ENCODE assay signal across 1 cellular context in the genomic region with DNA sequence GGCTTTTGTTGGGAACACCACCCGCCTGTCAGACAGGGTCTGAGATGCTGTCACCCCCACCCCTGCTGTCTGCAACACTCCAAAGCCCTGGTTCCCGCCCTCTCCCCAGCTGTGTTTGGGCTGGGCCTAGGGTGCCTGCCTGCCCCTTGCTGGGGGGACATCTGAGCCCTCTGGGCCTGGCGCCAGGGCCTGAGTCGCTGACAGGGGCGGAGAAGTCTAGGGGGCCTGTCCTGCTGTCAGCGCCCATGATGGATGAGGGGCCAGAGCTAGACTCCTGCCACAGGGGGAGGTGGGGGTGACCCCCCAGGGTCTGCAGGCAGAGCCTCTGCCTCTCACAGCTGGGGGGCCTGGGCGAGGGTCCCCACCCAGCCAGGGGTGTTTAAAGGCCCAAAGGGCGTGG.
TF ChIP-seq lines count a peak whose summit lies in the region.

No MANE protein-coding gene starts in this region.

TF ChIP-seq in HEK293, 187 proteins besides CTCF, POLR2A, EP300 and RAD21 (continued from another document):
- TF ChIP-seq, protein P1, sequence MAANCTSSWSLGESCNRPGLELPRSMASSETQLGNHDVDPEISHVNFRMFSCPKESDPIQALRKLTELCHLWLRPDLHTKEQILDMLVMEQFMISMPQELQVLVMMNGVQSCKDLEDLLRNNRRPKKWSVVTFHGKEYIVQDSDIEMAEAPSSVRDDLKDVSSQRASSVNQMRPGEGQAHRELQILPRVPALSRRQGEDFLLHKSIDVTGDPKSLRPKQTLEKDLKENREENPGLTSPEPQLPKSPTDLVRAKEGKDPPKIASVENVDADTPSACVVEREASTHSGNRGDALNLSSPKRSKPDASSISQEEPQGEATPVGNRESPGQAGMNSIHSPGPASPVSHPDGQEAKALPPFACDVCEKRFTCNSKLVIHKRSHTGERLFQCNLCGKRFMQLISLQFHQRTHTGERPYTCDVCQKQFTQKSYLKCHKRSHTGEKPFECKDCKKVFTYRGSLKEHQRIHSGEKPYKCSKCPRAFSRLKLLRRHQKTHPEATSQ (tag by site-specific recombination; IDR thresholded peaks at IDR 0.05), result no peak
- TF ChIP-seq ZNF654 (tag by site-specific recombination; IDR thresholded peaks at IDR 0.05; ENCODE audit: low read depth), result no peak
- no peak for TF ChIP-seq ZNF155 (tag by site-specific recombination; IDR thresholded peaks at IDR 0.05)
- TF ChIP-seq SALL2 (tag by site-specific recombination; IDR thresholded peaks at IDR 0.05; ENCODE audit: borderline replicate concordance), result no peak
- TF ChIP-seq, protein P2, sequence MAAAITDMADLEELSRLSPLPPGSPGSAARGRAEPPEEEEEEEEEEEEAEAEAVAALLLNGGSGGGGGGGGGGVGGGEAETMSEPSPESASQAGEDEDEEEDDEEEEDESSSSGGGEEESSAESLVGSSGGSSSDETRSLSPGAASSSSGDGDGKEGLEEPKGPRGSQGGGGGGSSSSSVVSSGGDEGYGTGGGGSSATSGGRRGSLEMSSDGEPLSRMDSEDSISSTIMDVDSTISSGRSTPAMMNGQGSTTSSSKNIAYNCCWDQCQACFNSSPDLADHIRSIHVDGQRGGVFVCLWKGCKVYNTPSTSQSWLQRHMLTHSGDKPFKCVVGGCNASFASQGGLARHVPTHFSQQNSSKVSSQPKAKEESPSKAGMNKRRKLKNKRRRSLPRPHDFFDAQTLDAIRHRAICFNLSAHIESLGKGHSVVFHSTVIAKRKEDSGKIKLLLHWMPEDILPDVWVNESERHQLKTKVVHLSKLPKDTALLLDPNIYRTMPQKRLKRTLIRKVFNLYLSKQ (tag by site-specific recombination; IDR thresholded peaks at IDR 0.05; ENCODE audit: borderline replicate concordance), result no peak
- no peak for TF ChIP-seq WT1 (tag by site-specific recombination; IDR thresholded peaks at IDR 0.05)
- TF ChIP-seq, protein P3, sequence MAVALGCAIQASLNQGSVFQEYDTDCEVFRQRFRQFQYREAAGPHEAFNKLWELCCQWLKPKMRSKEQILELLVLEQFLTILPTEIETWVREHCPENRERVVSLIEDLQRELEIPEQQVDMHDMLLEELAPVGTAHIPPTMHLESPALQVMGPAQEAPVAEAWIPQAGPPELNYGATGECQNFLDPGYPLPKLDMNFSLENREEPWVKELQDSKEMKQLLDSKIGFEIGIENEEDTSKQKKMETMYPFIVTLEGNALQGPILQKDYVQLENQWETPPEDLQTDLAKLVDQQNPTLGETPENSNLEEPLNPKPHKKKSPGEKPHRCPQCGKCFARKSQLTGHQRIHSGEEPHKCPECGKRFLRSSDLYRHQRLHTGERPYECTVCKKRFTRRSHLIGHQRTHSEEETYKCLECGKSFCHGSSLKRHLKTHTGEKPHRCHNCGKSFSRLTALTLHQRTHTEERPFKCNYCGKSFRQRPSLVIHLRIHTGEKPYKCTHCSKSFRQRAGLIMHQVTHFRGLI (tag by site-specific recombination; IDR thresholded peaks at IDR 0.05), result no peak
- peak; percentile 54; the same call in 1 of the 2 replicates for TF ChIP-seq ZBTB48 (tag by site-specific recombination; IDR thresholded peaks at IDR 0.05)
- TF ChIP-seq ZFP69B (tag by site-specific recombination; IDR thresholded peaks at IDR 0.05), result no peak
- TF ChIP-seq, protein P4, sequence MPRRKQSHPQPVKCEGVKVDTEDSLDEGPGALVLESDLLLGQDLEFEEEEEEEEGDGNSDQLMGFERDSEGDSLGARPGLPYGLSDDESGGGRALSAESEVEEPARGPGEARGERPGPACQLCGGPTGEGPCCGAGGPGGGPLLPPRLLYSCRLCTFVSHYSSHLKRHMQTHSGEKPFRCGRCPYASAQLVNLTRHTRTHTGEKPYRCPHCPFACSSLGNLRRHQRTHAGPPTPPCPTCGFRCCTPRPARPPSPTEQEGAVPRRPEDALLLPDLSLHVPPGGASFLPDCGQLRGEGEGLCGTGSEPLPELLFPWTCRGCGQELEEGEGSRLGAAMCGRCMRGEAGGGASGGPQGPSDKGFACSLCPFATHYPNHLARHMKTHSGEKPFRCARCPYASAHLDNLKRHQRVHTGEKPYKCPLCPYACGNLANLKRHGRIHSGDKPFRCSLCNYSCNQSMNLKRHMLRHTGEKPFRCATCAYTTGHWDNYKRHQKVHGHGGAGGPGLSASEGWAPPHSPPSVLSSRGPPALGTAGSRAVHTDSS (tag by site-specific recombination; IDR thresholded peaks at IDR 0.05), result no peak
- TF ChIP-seq OVOL3 (tag by site-specific recombination; IDR thresholded peaks at IDR 0.05), result no peak
- TF ChIP-seq GFI1B (tag by site-specific recombination; IDR thresholded peaks at IDR 0.05), result no peak
- no peak for TF ChIP-seq ZNF433 (tag by site-specific recombination; IDR thresholded peaks at IDR 0.05; ENCODE audit: low read depth)
- TF ChIP-seq EGR2 (tag by site-specific recombination; IDR thresholded peaks at IDR 0.05; ENCODE audit: low read depth), result 0 out of 2 replicates have a peak, but pooled peaks have one; percentile 21
- no peak for TF ChIP-seq ZNF292 (tag by site-specific recombination; IDR thresholded peaks at IDR 0.05; ENCODE audit: borderline replicate concordance, low read depth)
- TF ChIP-seq ZNF366 (tag by site-specific recombination; conservative IDR thresholded peaks at IDR 0.05), result no peak
- TF ChIP-seq ZNF701 (tag by site-specific recombination; IDR thresholded peaks at IDR 0.05), result no peak
- TF ChIP-seq, protein P5, sequence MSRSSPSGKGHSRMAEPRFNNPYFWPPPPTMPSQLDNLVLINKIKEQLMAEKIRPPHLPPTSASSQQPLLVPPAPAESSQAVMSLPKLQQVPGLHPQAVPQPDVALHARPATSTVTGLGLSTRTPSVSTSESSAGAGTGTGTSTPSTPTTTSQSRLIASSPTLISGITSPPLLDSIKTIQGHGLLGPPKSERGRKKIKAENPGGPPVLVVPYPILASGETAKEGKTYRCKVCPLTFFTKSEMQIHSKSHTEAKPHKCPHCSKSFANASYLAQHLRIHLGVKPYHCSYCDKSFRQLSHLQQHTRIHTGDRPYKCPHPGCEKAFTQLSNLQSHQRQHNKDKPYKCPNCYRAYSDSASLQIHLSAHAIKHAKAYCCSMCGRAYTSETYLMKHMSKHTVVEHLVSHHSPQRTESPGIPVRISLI (tag by site-specific recombination; IDR thresholded peaks at IDR 0.05), result no peak
- TF ChIP-seq, protein P6, sequence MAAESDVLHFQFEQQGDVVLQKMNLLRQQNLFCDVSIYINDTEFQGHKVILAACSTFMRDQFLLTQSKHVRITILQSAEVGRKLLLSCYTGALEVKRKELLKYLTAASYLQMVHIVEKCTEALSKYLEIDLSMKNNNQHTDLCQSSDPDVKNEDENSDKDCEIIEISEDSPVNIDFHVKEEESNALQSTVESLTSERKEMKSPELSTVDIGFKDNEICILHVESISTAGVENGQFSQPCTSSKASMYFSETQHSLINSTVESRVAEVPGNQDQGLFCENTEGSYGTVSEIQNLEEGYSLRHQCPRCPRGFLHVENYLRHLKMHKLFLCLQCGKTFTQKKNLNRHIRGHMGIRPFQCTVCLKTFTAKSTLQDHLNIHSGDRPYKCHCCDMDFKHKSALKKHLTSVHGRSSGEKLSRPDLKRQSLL (tag by site-specific recombination; IDR thresholded peaks at IDR 0.05), result no peak
- TF ChIP-seq, protein P7, sequence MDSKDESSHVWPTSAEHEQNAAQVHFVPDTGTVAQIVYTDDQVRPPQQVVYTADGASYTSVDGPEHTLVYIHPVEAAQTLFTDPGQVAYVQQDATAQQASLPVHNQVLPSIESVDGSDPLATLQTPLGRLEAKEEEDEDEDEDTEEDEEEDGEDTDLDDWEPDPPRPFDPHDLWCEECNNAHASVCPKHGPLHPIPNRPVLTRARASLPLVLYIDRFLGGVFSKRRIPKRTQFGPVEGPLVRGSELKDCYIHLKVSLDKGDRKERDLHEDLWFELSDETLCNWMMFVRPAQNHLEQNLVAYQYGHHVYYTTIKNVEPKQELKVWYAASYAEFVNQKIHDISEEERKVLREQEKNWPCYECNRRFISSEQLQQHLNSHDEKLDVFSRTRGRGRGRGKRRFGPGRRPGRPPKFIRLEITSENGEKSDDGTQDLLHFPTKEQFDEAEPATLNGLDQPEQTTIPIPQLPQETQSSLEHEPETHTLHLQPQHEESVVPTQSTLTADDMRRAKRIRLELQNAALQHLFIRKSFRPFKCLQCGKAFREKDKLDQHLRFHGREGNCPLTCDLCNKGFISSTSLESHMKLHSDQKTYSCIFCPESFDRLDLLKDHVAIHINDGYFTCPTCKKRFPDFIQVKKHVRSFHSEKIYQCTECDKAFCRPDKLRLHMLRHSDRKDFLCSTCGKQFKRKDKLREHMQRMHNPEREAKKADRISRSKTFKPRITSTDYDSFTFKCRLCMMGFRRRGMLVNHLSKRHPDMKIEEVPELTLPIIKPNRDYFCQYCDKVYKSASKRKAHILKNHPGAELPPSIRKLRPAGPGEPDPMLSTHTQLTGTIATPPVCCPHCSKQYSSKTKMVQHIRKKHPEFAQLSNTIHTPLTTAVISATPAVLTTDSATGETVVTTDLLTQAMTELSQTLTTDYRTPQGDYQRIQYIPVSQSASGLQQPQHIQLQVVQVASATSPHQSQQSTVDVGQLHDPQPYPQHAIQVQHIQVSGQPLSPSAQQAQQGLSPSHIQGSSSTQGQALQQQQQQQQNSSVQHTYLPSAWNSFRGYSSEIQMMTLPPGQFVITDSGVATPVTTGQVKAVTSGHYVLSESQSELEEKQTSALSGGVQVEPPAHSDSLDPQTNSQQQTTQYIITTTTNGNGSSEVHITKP (tag by site-specific recombination; IDR thresholded peaks at IDR 0.05), result peak; percentile 57
- TF ChIP-seq GLI4 (tag by site-specific recombination; IDR thresholded peaks at IDR 0.05), result no peak
- TF ChIP-seq SP2 (tag by site-specific recombination; IDR thresholded peaks at IDR 0.05), result peak; percentile 46; the same call in 1 of the 2 replicates
- 0 out of 2 replicates have a peak, but pooled peaks have one; percentile 16 for TF ChIP-seq ZNF24 (tag by site-specific recombination; IDR thresholded peaks at IDR 0.05)
- TF ChIP-seq ZNF76 (tag by site-specific recombination; IDR thresholded peaks at IDR 0.05; ENCODE audit: borderline replicate concordance, low read depth), result no peak
- peak; percentile 41 for TF ChIP-seq ZNF335 (tag by site-specific recombination; conservative IDR thresholded peaks at IDR 0.05)
- peak; percentile 66 for TF ChIP-seq GLIS2 (tag by site-specific recombination; IDR thresholded peaks at IDR 0.05)
- no peak for TF ChIP-seq ZNF239 (tag by site-specific recombination; IDR thresholded peaks at IDR 0.05)
- TF ChIP-seq OSR2 (tag by site-specific recombination; IDR thresholded peaks at IDR 0.05), result no peak
- TF ChIP-seq ZNF626 (tag by site-specific recombination; IDR thresholded peaks at IDR 0.05), result no peak
- peak; percentile 85 for TF ChIP-seq SP7 (tag by site-specific recombination; IDR thresholded peaks at IDR 0.05)
- TF ChIP-seq ZNF175 (tag by site-specific recombination; IDR thresholded peaks at IDR 0.05), result no peak
- TF ChIP-seq ZNF529 (tag by site-specific recombination; IDR thresholded peaks at IDR 0.05; ENCODE audit: insufficient replicate concordance), result no peak
- no peak for TF ChIP-seq ZNF19 (tag by site-specific recombination; IDR thresholded peaks at IDR 0.05; ENCODE audit: low read depth)
- TF ChIP-seq, protein P8, sequence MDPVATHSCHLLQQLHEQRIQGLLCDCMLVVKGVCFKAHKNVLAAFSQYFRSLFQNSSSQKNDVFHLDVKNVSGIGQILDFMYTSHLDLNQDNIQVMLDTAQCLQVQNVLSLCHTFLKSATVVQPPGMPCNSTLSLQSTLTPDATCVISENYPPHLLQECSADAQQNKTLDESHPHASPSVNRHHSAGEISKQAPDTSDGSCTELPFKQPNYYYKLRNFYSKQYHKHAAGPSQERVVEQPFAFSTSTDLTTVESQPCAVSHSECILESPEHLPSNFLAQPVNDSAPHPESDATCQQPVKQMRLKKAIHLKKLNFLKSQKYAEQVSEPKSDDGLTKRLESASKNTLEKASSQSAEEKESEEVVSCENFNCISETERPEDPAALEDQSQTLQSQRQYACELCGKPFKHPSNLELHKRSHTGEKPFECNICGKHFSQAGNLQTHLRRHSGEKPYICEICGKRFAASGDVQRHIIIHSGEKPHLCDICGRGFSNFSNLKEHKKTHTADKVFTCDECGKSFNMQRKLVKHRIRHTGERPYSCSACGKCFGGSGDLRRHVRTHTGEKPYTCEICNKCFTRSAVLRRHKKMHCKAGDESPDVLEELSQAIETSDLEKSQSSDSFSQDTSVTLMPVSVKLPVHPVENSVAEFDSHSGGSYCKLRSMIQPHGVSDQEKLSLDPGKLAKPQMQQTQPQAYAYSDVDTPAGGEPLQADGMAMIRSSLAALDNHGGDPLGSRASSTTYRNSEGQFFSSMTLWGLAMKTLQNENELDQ (tag by site-specific recombination; IDR thresholded peaks at IDR 0.05; ENCODE audit: low read depth), result no peak
- TF ChIP-seq ZNF561 (tag by site-specific recombination; IDR thresholded peaks at IDR 0.05; ENCODE audit: borderline replicate concordance), result no peak
- no peak for TF ChIP-seq ZNF510 (tag by site-specific recombination; IDR thresholded peaks at IDR 0.05; ENCODE audit: insufficient replicate concordance)
- TF ChIP-seq KLF10 (tag by site-specific recombination; IDR thresholded peaks at IDR 0.05), result peak; percentile 70; the same call in 1 of the 2 replicates
- TF ChIP-seq MYNN (tag by site-specific recombination; IDR thresholded peaks at IDR 0.05; ENCODE audit: borderline replicate concordance), result no peak
- TF ChIP-seq ZSCAN30 (tag by site-specific recombination; IDR thresholded peaks at IDR 0.05), result no peak
